Comparison of ENCODE assay signal across 1 cellular context in genomic region chr17:48194097-48194550, GRCh38.
TF ChIP-seq lines count a peak whose summit lies in the region.

No MANE protein-coding gene starts in this region.

TF ChIP-seq in K562, 482 proteins besides CTCF, POLR2A, EP300 and RAD21 (continued from another document):
- TF ChIP-seq FOXO4 (CRISPR knock-in tag; IDR thresholded peaks at IDR 0.05) (no peak), ZFP36 (IDR thresholded peaks at IDR 0.05; ENCODE audit: low read depth, low read length, partially characterized antibody) (no peak), HES1 (IDR thresholded peaks at IDR 0.05; ENCODE audit: low read depth) (0 out of 2 replicates have a peak, but pooled peaks have one; percentile 16)
TF ChIP-seq in K562: peak in this region for 7.
